ENCODE assay signal across 16 cellular contexts in the genomic region with DNA sequence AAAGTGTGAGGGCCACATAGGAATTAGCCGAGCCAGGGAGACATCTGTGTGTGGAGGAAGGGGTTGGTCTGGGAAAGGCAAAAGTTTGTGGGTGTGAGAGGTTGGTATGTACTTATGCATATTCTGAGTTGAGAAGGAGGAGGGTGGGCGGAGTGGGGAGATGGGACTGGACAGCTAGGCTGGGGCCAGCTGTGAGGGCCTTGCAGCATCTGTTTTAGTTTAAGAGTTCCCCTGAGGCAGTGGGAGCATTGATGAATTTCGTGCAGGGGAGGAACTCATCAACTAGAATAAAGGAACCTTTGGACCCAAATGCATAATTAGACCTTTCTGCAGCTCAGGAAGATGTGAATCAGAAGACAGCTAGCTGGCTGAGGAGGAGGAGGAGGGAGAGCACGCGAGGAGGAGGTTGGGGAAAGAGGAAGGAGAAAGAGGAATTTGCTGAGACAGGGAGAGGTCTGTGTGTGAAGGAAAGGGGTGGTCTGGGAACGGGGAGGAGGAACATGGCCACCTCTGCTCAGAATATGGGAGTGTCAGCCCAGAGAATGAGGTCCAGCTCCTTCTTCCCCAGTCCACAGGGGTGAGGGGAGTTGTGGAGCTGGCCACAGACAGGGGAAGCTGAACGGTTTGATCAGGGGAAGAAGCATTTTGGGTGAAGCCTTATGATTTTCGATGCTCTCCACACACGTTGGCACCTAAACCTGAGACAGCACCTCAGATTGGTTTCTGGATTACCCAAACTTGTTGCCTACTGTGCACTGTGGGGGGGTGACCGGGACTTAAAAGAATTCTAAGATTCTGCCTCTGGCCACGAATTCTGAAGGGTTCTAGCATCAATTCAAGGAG. TPM values are rescaled to one million over a fixed set of nuclear protein-coding genes. Genes with fewer than 3 reads are reported as not detected.
A peak's percentile ranks its signal among the peaks of the same experiment; 100 is the strongest.
DNase-seq lines count a peak whose midpoint lies in the region; ATAC-seq and TF ChIP-seq lines count a peak whose summit lies in the region.
"Had no signal": no experiment of that assay in that cellular context is flagged by ENCODE, and none has a peak within 500 bp of the region (broad histone marks: within the 10 kb centered on the region; RNA-seq: fewer than 3 reads in every experiment).

No MANE protein-coding gene starts in this region.

- peak overlapping the region; percentile 81 for H3K27ac ChIP-seq in HL-60 (replicated peaks)
- H3K27ac ChIP-seq: parathyroid adenoma, Peyer's patch had no signal

- no peak for TF ChIP-seq CTCF in HL-60 (IDR thresholded peaks at IDR 0.05; ENCODE audit: insufficient read depth, low read length)
- no peak for TF ChIP-seq CTCF in mucosa of descending colon (IDR thresholded peaks at IDR 0.05)

- no peaks in the 10 kb centered on the region for H3K27me3 ChIP-seq in HL-60 (ENCODE audit: insufficient read depth, poor library complexity, severe bottlenecking)
- H3K27me3 ChIP-seq: MG63, Peyer's patch had no signal

- peaks cover 57% of the 10 kb centered on the region for H3K27me3 Mint-ChIP-seq in T-helper 17 cell

- H3K36me3 Mint-ChIP-seq in T-helper 17 cell (ENCODE audit: low read depth), result peaks cover 6% of the 10 kb centered on the region

- peak overlapping the region; percentile 61 for H3K27ac Mint-ChIP-seq in T-helper 17 cell
- H3K27ac Mint-ChIP-seq: B cell had no signal

- H3K4me1 Mint-ChIP-seq in T-helper 17 cell, result peaks cover 8% of the 10 kb centered on the region
- H3K4me1 Mint-ChIP-seq: B cell had no signal

- H3K9me3 ChIP-seq in T-helper 17 cell (ENCODE audit: control insufficient read depth, low read length, poor library complexity, severe bottlenecking) (no peaks in the 10 kb centered on the region), mucosa of descending colon (no peaks in the 10 kb centered on the region)
- H3K9me3 ChIP-seq: MG63, Peyer's patch had no signal

- ATAC-seq in T-helper 17 cell (no peak), mucosa of descending colon (peak; percentile 22), HG03108 (IDR thresholded peaks at IDR 0.05; ENCODE audit: unreplicated experiment) (no peak)

- intact Hi-C loops in mucosa of descending colon (cut with DNase I, micrococcal nuclease), result no loop called here

- no peaks in the 10 kb centered on the region for H3K36me3 ChIP-seq in mucosa of descending colon (ENCODE audit: low read depth)
- H3K36me3 ChIP-seq: MG63, Peyer's patch had no signal

- peak; percentile 54 for DNase-seq in AG20443 (ENCODE audit: low spot score)
- peak; percentile 62 to 77 for DNase-seq in HL-60 (ENCODE audit: low read depth in 1 of 2, low spot score in 1 of 2)
- no peak for DNase-seq in T-helper 17 cell
- DNase-seq in mucosa of descending colon, result no peak
- no peak for DNase-seq in D341Med (ENCODE audit: low spot score)
- DNase-seq in activated CD8-positive, alpha-beta memory T cell treated with anti-CD3 and anti-CD28 coated beads for 24 hours, result no peak
- DNase-seq in HCEC 1CT, result no peak
- DNase-seq: activated CD4-positive, alpha-beta T cell treated with anti-CD3 and anti-CD28 coated beads, Interleukin-2, amount 50 U/mL, for 48 hours; activated effector memory CD4-positive, alpha-beta T cell treated with anti-CD3 and anti-CD28 coated beads, Interleukin-2, amount 50 U/mL, for 16 hours; MG63; Peyer's patch; stimulated activated CD4-positive, alpha-beta T cell treated with anti-CD3 and anti-CD28 coated beads, Interleukin-1b, Interleukin-23, amount 100 ng/mL, for 48 hours had no signal

- H3K4me3 ChIP-seq in HL-60 (replicated peaks; ENCODE audit: insufficient read depth, low read length) (no peak overlapping the region), mucosa of descending colon (no peak overlapping the region)
- H3K4me3 ChIP-seq: MG63, Peyer's patch had no signal

- no peaks in the 10 kb centered on the region for H3K4me1 ChIP-seq in mucosa of descending colon (ENCODE audit: low read depth)
- H3K4me1 ChIP-seq: parathyroid adenoma, Peyer's patch had no signal

- H3K4me3 Mint-ChIP-seq in T-helper 17 cell, result peak overlapping the region; percentile 31
- H3K4me3 Mint-ChIP-seq: B cell had no signal

RNA-seq across cellular contexts. Expression of a gene that starts 27.8 kb away (rescaled TPM):
- total RNA-seq in T-helper 17 cell (not detected), mucosa of descending colon (not detected)
- total RNA-seq: B cell, Peyer's patch, ureter had no signal

RNA-seq across cellular contexts. Expression of a gene that starts 31.8 kb away (rescaled TPM):
- total RNA-seq in T-helper 17 cell (1 to 10 TPM in 1 of 2 donors, under 1 TPM in 1; 0.81 to 1.5 TPM), mucosa of descending colon (1 to 10 TPM in 1 of 3 donors, under 1 TPM in 2; 0.43 to 4.0 (median 0.60) TPM)

RNA-seq across cellular contexts. Expression of a gene that starts 50.9 kb away (rescaled TPM):
- total RNA-seq in T-helper 17 cell (100 to 1,000 TPM; 118 to 130 TPM), mucosa of descending colon (100 to 1,000 TPM in 1 of 3 donors, 10 to 100 TPM in 2; 73.9 to 108 (median 93.2) TPM)

Comparison
In these comparisons a context has a peak if more than half of its experiments do, and no peak if none do; other contexts are left out.
1. DNase-seq: peak in AG20443 (single experiment) and HL-60 (2 of 2); none in T-helper 17 cell (0 of 3), mucosa of descending colon (0 of 3), D341Med (single experiment), activated CD8-positive, alpha-beta memory T cell treated with anti-CD3 and anti-CD28 coated beads for 24 hours (single experiment) and HCEC 1CT (single experiment).